ENCODE assay signal across 8 cellular contexts in the genomic region with DNA sequence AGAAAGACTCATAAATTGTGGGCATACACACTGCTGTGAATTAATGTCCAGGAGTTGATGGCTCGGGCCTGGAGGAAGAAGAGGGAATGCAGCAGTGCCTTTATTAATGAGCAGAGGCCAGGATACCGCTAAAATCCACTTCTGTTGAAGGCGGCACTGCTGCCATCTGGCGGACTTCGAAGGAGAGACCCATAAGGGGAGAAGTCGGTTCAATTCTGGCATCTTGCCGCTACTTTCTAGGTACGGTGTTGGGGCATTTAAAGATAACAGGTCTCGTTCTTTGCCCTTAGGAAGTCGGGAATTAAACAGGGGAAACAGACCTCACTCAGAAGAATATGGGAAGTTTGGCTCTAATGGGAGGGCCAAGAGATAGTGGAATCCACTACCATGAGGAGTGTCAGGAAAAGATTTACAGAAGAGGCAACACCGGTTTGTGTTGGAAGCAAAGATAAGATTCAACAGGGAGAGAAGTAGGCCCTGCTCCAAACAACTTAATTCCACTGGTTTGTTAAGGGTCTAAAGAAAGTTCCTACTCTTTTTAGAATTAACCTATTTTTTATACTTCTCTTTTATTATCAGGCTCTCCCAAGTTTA.
DNase-seq lines count a peak whose midpoint lies in the region; ATAC-seq and TF ChIP-seq lines count a peak whose summit lies in the region.

No MANE protein-coding gene starts in this region.

- no peaks in the 10 kb centered on the region for H3K9me3 ChIP-seq in trophoblast cell (ENCODE audit: insufficient read depth, low read depth, low read length)

- no peak overlapping the region for H3K14ac ChIP-seq in trophoblast cell (ENCODE audit: low read length)

- no peak overlapping the region for H2BK120ac ChIP-seq in trophoblast cell (ENCODE audit: insufficient read depth, low read length, poor library complexity)

- H3K27ac ChIP-seq in trophoblast cell (ENCODE audit: low read depth, low read length): no peak overlapping the region

- H4K12ac ChIP-seq in trophoblast cell (ENCODE audit: low read depth, low read length): no peak overlapping the region

- TF ChIP-seq CTCF in AG10803 (conservative IDR thresholded peaks at IDR 0.05; ENCODE audit: low read length): peak; percentile 73

- no peak overlapping the region for H2AFZ ChIP-seq in trophoblast cell (ENCODE audit: insufficient read depth, low read length, poor library complexity)

- H3K36me3 ChIP-seq in trophoblast cell (ENCODE audit: control insufficient read depth in 1 of 2, insufficient read depth in 2 of 2, low read length in 2 of 2): no peaks in the 10 kb centered on the region

- no peak overlapping the region for H4K91ac ChIP-seq in trophoblast cell (ENCODE audit: low read depth, low read length)

- peak; percentile 84 for ATAC-seq in GM18502 (IDR thresholded peaks at IDR 0.05; ENCODE audit: poor library complexity, unreplicated experiment)
- ATAC-seq in HG02852 (IDR thresholded peaks at IDR 0.05; ENCODE audit: unreplicated experiment): peak; percentile 90

- no peak overlapping the region for H2BK5ac ChIP-seq in trophoblast cell (ENCODE audit: low read depth, low read length, poor library complexity)

- H3K23ac ChIP-seq in trophoblast cell (ENCODE audit: low read length): no peak overlapping the region

- peak; percentile 77 for DNase-seq in AG10803 (ENCODE audit: low read depth)
- peak; percentile 23 for DNase-seq in NCI-H2171 (lab: John Stamatoyannopoulos, UW)
- DNase-seq in activated CD4-positive, alpha-beta T cell treated with anti-CD3 and anti-CD28 coated beads, Interleukin-2, amount 50 U/mL, for 48 hours: peak; percentile 45 to 60
- DNase-seq in fibroblast of peridontal ligament (ENCODE audit: extremely low read depth): peak; percentile 8
- DNase-seq in trophoblast cell: peak; percentile 31 to 77
- DNase-seq in stimulated activated naive CD4-positive, alpha-beta T cell treated with Interleukin-2 at 50 U/mL for 16 hours (lab: John Stamatoyannopoulos, UW): no peak

- no peak overlapping the region for H3K18ac ChIP-seq in trophoblast cell (ENCODE audit: low read length)

- H3K9ac ChIP-seq in trophoblast cell (ENCODE audit: low read length): no peak overlapping the region

- no peak overlapping the region for H2AK5ac ChIP-seq in trophoblast cell (ENCODE audit: low read length)

- no peak overlapping the region for H3K4ac ChIP-seq in trophoblast cell (ENCODE audit: low read depth, low read length)

- H2BK12ac ChIP-seq in trophoblast cell (ENCODE audit: low read length): no peak overlapping the region

- WGBS in trophoblast cell (ENCODE audit: extremely low coverage, insufficient coverage, insufficient read length): no CpG with 5 or more reads among the region's 11 CpGs

- no peak overlapping the region for H3K4me3 ChIP-seq in AG10803 (ENCODE audit: low read length)
- no peak overlapping the region for H3K4me3 ChIP-seq in trophoblast cell (ENCODE audit: low read depth, low read length)

- H3K4me1 ChIP-seq in trophoblast cell (ENCODE audit: control insufficient read depth in 1 of 2, insufficient read depth in 2 of 2, low read length in 2 of 2): no peaks in the 10 kb centered on the region

- H3K27me3 ChIP-seq in trophoblast cell (ENCODE audit: insufficient read depth, low read length): no peaks in the 10 kb centered on the region

- H3K4me2 ChIP-seq in trophoblast cell (ENCODE audit: low read length): no peak overlapping the region

- no peaks in the 10 kb centered on the region for H3K79me1 ChIP-seq in trophoblast cell (ENCODE audit: low read length)

- no peak overlapping the region for H4K8ac ChIP-seq in trophoblast cell (ENCODE audit: low read depth, low read length)

- no peaks in the 10 kb centered on the region for H3K79me2 ChIP-seq in trophoblast cell (ENCODE audit: control insufficient read depth, insufficient read depth, low read length, poor library complexity)
